ENCODE assay signal across 23 cellular contexts in the genomic region with DNA sequence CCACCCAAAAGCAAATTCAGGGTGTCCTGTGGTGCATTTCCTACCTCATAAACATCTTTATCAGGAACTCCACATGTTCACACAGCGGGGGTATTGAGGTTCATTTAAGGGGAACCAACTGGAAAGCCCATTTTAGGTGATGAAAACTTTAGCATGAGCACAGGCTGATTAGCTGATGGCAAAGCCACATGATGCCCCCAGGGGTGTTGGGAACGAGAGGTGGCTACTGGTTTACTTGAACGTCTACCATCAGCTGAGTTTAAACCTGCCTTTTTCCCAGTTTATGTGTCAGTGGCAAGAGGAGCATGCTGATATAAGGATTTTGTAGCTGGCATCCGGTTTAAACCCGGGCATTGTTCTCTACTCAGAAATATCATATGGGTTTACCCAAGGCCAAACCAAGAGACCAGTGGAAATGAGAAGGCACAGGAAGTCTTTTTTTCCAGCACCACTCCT. TPM values are rescaled to one million over a fixed set of nuclear protein-coding genes. Genes with fewer than 3 reads are reported as not detected.
DNase-seq lines count a peak whose midpoint lies in the region; ATAC-seq and TF ChIP-seq lines count a peak whose summit lies in the region.
"Had no signal": no experiment of that assay in that cellular context is flagged by ENCODE, and none has a peak within 500 bp of the region (broad histone marks: within the 10 kb centered on the region; RNA-seq: fewer than 3 reads in every experiment).

No MANE protein-coding gene starts in this region.

- TF ChIP-seq CTCF in choroid plexus epithelial cell (conservative IDR thresholded peaks at IDR 0.05; ENCODE audit: low read depth, low read length) = no peak

- no peaks in the 10 kb centered on the region for H3K36me3 ChIP-seq in CD8-positive, alpha-beta memory T cell (ENCODE audit: insufficient read depth, low read length)
- H3K36me3 ChIP-seq: BE2C had no signal

- H3K4me3 Mint-ChIP-seq in CD8-positive, alpha-beta memory T cell = no peak overlapping the region
- H3K4me3 Mint-ChIP-seq: CD4-positive, alpha-beta T cell had no signal

- no peak overlapping the region for H3K27ac Mint-ChIP-seq in activated naive CD4-positive, alpha-beta T cell treated with anti-CD3 and anti-CD28 coated beads, Interleukin-2, amount 50 U/mL, for 72 hours
- H3K27ac Mint-ChIP-seq in CD8-positive, alpha-beta memory T cell = no peak overlapping the region
- H3K27ac Mint-ChIP-seq: CD4-positive, alpha-beta T cell had no signal

- no peaks in the 10 kb centered on the region for H3K36me3 Mint-ChIP-seq in activated naive CD4-positive, alpha-beta T cell treated with anti-CD3 and anti-CD28 coated beads, Interleukin-2, amount 50 U/mL, for 72 hours
- H3K36me3 Mint-ChIP-seq in CD8-positive, alpha-beta memory T cell = no peaks in the 10 kb centered on the region

- no peak overlapping the region for H3K27ac ChIP-seq in CD8-positive, alpha-beta memory T cell (ENCODE audit: low read depth, low read length)
- H3K27ac ChIP-seq: GM23248 had no signal

- no peaks in the 10 kb centered on the region for H3K27me3 ChIP-seq in CD8-positive, alpha-beta memory T cell (ENCODE audit: insufficient read depth, low read length, poor library complexity, severe bottlenecking)
- H3K27me3 ChIP-seq: BE2C had no signal

- no peaks in the 10 kb centered on the region for H3K4me1 ChIP-seq in CD8-positive, alpha-beta memory T cell (ENCODE audit: insufficient read depth, low read length)
- H3K4me1 ChIP-seq: BE2C had no signal

- DNase-seq in DMS 273 (lab: John Stamatoyannopoulos, UW; ENCODE audit: unreplicated experiment) (peak; percentile 92), KBM-7 (peak; percentile 77), choroid plexus epithelial cell (ENCODE audit: low read depth) (peak; percentile 91), lung microvascular endothelial cell (ENCODE audit: low read depth in 2 of 2) (peak; percentile 7 to 64), cerebellar nuclear complex (lab: John Stamatoyannopoulos, UW) (no peak)
- no peak for DNase-seq in activated naive CD4-positive, alpha-beta T cell treated with anti-CD3 and anti-CD28 coated beads, Interleukin-2, amount 50 U/mL, for 72 hours (ENCODE audit: low spot score in 2 of 2)
- DNase-seq in CD8-positive, alpha-beta memory T cell = no peak
- DNase-seq: BE2C; CD4-positive, alpha-beta T cell; DND-41; GM23248; NCI-H1048; NCI-H1436 treated with DMSO at 0.1 percent for 48 hours; NCI-H2107; NCI-H446; NCI-H69; NK-92 treated with Interleukin-12 subunit alpha and Interleukin-12 subunit beta, amount 100 ng/mL, for 24 hours; RPMI8226 had no signal

- H3K9me3 ChIP-seq in CD8-positive, alpha-beta memory T cell (ENCODE audit: low read length) = no peaks in the 10 kb centered on the region
- H3K9me3 ChIP-seq: BE2C had no signal

- no peaks in the 10 kb centered on the region for H3K9me3 Mint-ChIP-seq in activated naive CD4-positive, alpha-beta T cell treated with anti-CD3 and anti-CD28 coated beads, Interleukin-2, amount 50 U/mL, for 72 hours
- no peaks in the 10 kb centered on the region for H3K9me3 Mint-ChIP-seq in CD8-positive, alpha-beta memory T cell
- H3K9me3 Mint-ChIP-seq: CD4-positive, alpha-beta T cell had no signal

- no peak overlapping the region for H3K4me3 ChIP-seq in choroid plexus epithelial cell (ENCODE audit: low read depth, low read length)
- no peak overlapping the region for H3K4me3 ChIP-seq in CD8-positive, alpha-beta memory T cell (ENCODE audit: low read length)
- H3K4me3 ChIP-seq: GM23248 had no signal

- peaks cover 7 to 35% of the 10 kb centered on the region in 2 donors for H3K27me3 Mint-ChIP-seq in CD8-positive, alpha-beta memory T cell
- H3K27me3 Mint-ChIP-seq: CD4-positive, alpha-beta T cell had no signal

- CTCF ChIA-PET in CD8-positive, alpha-beta memory T cell (lab: Charles Lee) = no interaction called here

- H3K4me1 Mint-ChIP-seq in CD8-positive, alpha-beta memory T cell = no peaks in the 10 kb centered on the region

- no peak for ATAC-seq in HG03460 (IDR thresholded peaks at IDR 0.05; ENCODE audit: unreplicated experiment)
- ATAC-seq in activated naive CD4-positive, alpha-beta T cell treated with anti-CD3 and anti-CD28 coated beads, Interleukin-2, amount 50 U/mL, for 72 hours = no peak
- ATAC-seq: HCT116 had no signal

- POLR2A ChIA-PET in CD8-positive, alpha-beta memory T cell (lab: Charles Lee) = no interaction called here

- in situ Hi-C loops in KBM-7 (cut with MboI; ENCODE audit: low pct_unique_long_range_greater_than_20kb, low sequenced_read_pairs) = loop anchor here (25.0 kb wide), 2 partner anchors 415 to 690 kb away; a partner anchor contains a TSS

RNA-seq across cellular contexts. Expression of a gene that starts 54.5 kb away (rescaled TPM):
- not detected in 2 replicates for total RNA-seq in lung microvascular endothelial cell
- not detected for total RNA-seq in activated naive CD4-positive, alpha-beta T cell treated with anti-CD3 and anti-CD28 coated beads, Interleukin-2, amount 50 U/mL, for 72 hours
- not detected for total RNA-seq in CD8-positive, alpha-beta memory T cell
- polyA plus RNA-seq in CD8-positive, alpha-beta memory T cell = not detected
- total RNA-seq: CD4-positive, alpha-beta T cell; GM23248; MCF 10A; OCI-LY7 had no signal
- polyA plus RNA-seq: AG04450, GM23248 had no signal

Comparison
In these comparisons a context has a peak if more than half of its experiments do, and no peak if none do; other contexts are left out.
1. DNase-seq: peak in DMS 273 (single experiment), KBM-7 (single experiment), choroid plexus epithelial cell (single experiment) and lung microvascular endothelial cell (2 of 2); none in cerebellar nuclear complex (0 of 2), activated naive CD4-positive, alpha-beta T cell treated with anti-CD3 and anti-CD28 coated beads, Interleukin-2, amount 50 U/mL, for 72 hours (0 of 2) and CD8-positive, alpha-beta memory T cell (0 of 5).